Comparison of ENCODE assay signal across 8 cellular contexts in genomic region chr3:172034786-172035685, GRCh38. TPM values are rescaled to one million over a fixed set of nuclear protein-coding genes. Genes with fewer than 3 reads are reported as not detected.
A peak's percentile ranks its signal among the peaks of the same experiment; 100 is the strongest.
DNase-seq lines count a peak whose midpoint lies in the region; ATAC-seq and FAIRE-seq lines count a peak whose summit lies in the region.

No MANE protein-coding gene starts in this region.

- H3K4me1 Mint-ChIP-seq in activated CD8-positive, alpha-beta memory T cell treated with anti-CD3 and anti-CD28 coated beads, Interleukin-2, amount 10 ng/mL, durations not matched to agents 7 days and 5 days, result peaks cover 24% of the 10 kb centered on the region

- ATAC-seq in activated CD8-positive, alpha-beta memory T cell treated with anti-CD3 and anti-CD28 coated beads, Interleukin-2, amount 10 ng/mL, durations not matched to agents 7 days and 5 days, result no peak
- no peak for ATAC-seq in GM21360 (IDR thresholded peaks at IDR 0.05; ENCODE audit: unreplicated experiment)

- DNase-seq in NCI-H146 treated with DMSO at 0.1 percent for 48 hours (lab: John Stamatoyannopoulos, UW; ENCODE audit: unreplicated experiment), result peak; percentile 24
- DNase-seq in NCI-H146 (lab: John Stamatoyannopoulos, UW), result no peak
- peak; percentile 51 for DNase-seq in HTR-8/SVneo (ENCODE audit: insufficient read length, low spot score)
- DNase-seq in amniotic epithelial cell (ENCODE audit: low read depth), result peak; percentile 48
- peak; percentile 42 for DNase-seq in left kidney (ENCODE audit: low read depth, low spot score)
- DNase-seq in T1000 (lab: John Stamatoyannopoulos, UW), result no peak
- DNase-seq in activated CD8-positive, alpha-beta memory T cell treated with anti-CD3 and anti-CD28 coated beads, Interleukin-2, amount 10 ng/mL, durations not matched to agents 7 days and 5 days, result no peak

- CTCF ChIA-PET in activated CD8-positive, alpha-beta memory T cell treated with anti-CD3 and anti-CD28 coated beads, Interleukin-2, amount 10 ng/mL, durations not matched to agents 7 days and 5 days (lab: Charles Lee), result interaction anchor here (0.8 to 2.0 kb wide), 15 partner anchors 8 to 638 kb away, joined by 3 to 12 read pairs (median 3); no protein-coding TSS in a partner anchor

- no peaks in the 10 kb centered on the region for H3K9me3 Mint-ChIP-seq in activated CD8-positive, alpha-beta memory T cell treated with anti-CD3 and anti-CD28 coated beads, Interleukin-2, amount 10 ng/mL, durations not matched to agents 7 days and 5 days (ENCODE audit: low read depth)

- H3K27me3 Mint-ChIP-seq in activated CD8-positive, alpha-beta memory T cell treated with anti-CD3 and anti-CD28 coated beads, Interleukin-2, amount 10 ng/mL, durations not matched to agents 7 days and 5 days, result no peaks in the 10 kb centered on the region

- no peak overlapping the region for H3K4me3 Mint-ChIP-seq in activated CD8-positive, alpha-beta memory T cell treated with anti-CD3 and anti-CD28 coated beads, Interleukin-2, amount 10 ng/mL, durations not matched to agents 7 days and 5 days

- peaks cover 6% of the 10 kb centered on the region for H3K36me3 Mint-ChIP-seq in activated CD8-positive, alpha-beta memory T cell treated with anti-CD3 and anti-CD28 coated beads, Interleukin-2, amount 10 ng/mL, durations not matched to agents 7 days and 5 days

- FAIRE-seq in HTR-8/SVneo (lab: Jason Lieb, UNC), result no peak

- H3K27ac Mint-ChIP-seq in activated CD8-positive, alpha-beta memory T cell treated with anti-CD3 and anti-CD28 coated beads, Interleukin-2, amount 10 ng/mL, durations not matched to agents 7 days and 5 days, result no peak overlapping the region

RNA-seq across cellular contexts. Expression of gene FNDC3B, which starts 4.3 kb away (rescaled TPM):
- 10 to 100 TPM; 25.4 to 31.1 TPM for total RNA-seq in activated CD8-positive, alpha-beta memory T cell treated with anti-CD3 and anti-CD28 coated beads, Interleukin-2, amount 10 ng/mL, durations not matched to agents 7 days and 5 days

Comparison
In these comparisons a context has a peak if more than half of its experiments do, and no peak if none do; other contexts are left out.
1. DNase-seq: peak in NCI-H146 treated with DMSO at 0.1 percent for 48 hours (single experiment), HTR-8/SVneo (single experiment), amniotic epithelial cell (single experiment) and left kidney (single experiment); none in NCI-H146 (single experiment), T1000 (single experiment) and activated CD8-positive, alpha-beta memory T cell treated with anti-CD3 and anti-CD28 coated beads, Interleukin-2, amount 10 ng/mL, durations not matched to agents 7 days and 5 days (single experiment).